Comparison of ENCODE assay signal across 9 cellular contexts in genomic region chr10:98323221-98324164, GRCh38. TPM values are rescaled to one million over a fixed set of nuclear protein-coding genes. Genes with fewer than 3 reads are reported as not detected.
DNase-seq lines count a peak whose midpoint lies in the region; ATAC-seq and TF ChIP-seq lines count a peak whose summit lies in the region.
"Had no signal": no experiment of that assay in that cellular context is flagged by ENCODE, and none has a peak within 500 bp of the region (broad histone marks: within the 10 kb centered on the region; RNA-seq: fewer than 3 reads in every experiment).

No MANE protein-coding gene starts in this region.

- no peaks in the 10 kb centered on the region for H3K36me3 ChIP-seq in gastrocnemius medialis

- in situ Hi-C loops in gastrocnemius medialis (cut with MboI; ENCODE audit: low sequenced_read_pairs in 4 of 4) = loop anchor here in 1 of 4 donors (10.0 kb wide), 1 partner anchor 59 kb away; the partner anchor contains the start of gene LOXL4

- ATAC-seq in gastrocnemius medialis = peak; percentile 84 to 94
- no peak for ATAC-seq in GM19463 (IDR thresholded peaks at IDR 0.05; ENCODE audit: unreplicated experiment)

- peaks cover 4 to 26% of the 10 kb centered on the region in 2 donors for H3K4me1 ChIP-seq in gastrocnemius medialis

- TF ChIP-seq CTCF in fibroblast of the aortic adventitia (IDR thresholded peaks at IDR 0.05; ENCODE audit: insufficient read depth, low read length) (no peak), gastrocnemius medialis (IDR thresholded peaks at IDR 0.05 in 4 of 5, conservative IDR thresholded peaks at IDR 0.05 in 1 of 5) (no peak)

- no peaks in the 10 kb centered on the region for H3K27me3 ChIP-seq in gastrocnemius medialis

- peak overlapping the region; percentile 52 to 81 (median 76) for H3K27ac ChIP-seq in gastrocnemius medialis

- no peak for TF ChIP-seq POLR2A in gastrocnemius medialis (IDR thresholded peaks at IDR 0.05)

- H3K4me3 ChIP-seq in fibroblast of the aortic adventitia (ENCODE audit: low read depth, low read length) (no peak overlapping the region), gastrocnemius medialis (no peak overlapping the region)

- DNase-seq in activated CD4-positive, alpha-beta T cell treated with anti-CD3 and anti-CD28 coated beads for 48 hours = peak; percentile 12
- DNase-seq in activated CD4-positive, alpha-beta T cell treated with anti-CD3 and anti-CD28 coated beads for 4 hours = no peak
- DNase-seq in RPMI8226 (peak; percentile 34), fibroblast of the aortic adventitia (ENCODE audit: low read depth) (peak; percentile 91), gastrocnemius medialis (peak; percentile 85 to 92), D341Med (ENCODE audit: low spot score) (no peak)
- no peak for DNase-seq in central memory CD4-positive, alpha-beta T cell
- DNase-seq: CD4-positive, CD25-positive, alpha-beta regulatory T cell had no signal

- intact Hi-C loops in gastrocnemius medialis (cut with DNase I; ENCODE audit: low total_unique reads) = no loop called here

- H3K9me3 ChIP-seq in gastrocnemius medialis = no peaks in the 10 kb centered on the region

RNA-seq across cellular contexts. Expression of gene LOXL4, which starts 55.5 kb away (rescaled TPM):
- total RNA-seq in fibroblast of the aortic adventitia (ENCODE audit: low replicate concordance) (14.3 and 62.5 TPM in 2 replicates), gastrocnemius medialis (1 to 10 TPM; 1.6 to 6.9 (median 4.7) TPM)
- total RNA-seq: CD4-positive, CD25-positive, alpha-beta regulatory T cell had no signal

Comparison
In these comparisons a context has a peak if more than half of its experiments do, and no peak if none do; other contexts are left out.
1. DNase-seq: peak in activated CD4-positive, alpha-beta T cell treated with anti-CD3 and anti-CD28 coated beads for 48 hours (single experiment), RPMI8226 (single experiment), fibroblast of the aortic adventitia (single experiment) and gastrocnemius medialis (2 of 2); none in activated CD4-positive, alpha-beta T cell treated with anti-CD3 and anti-CD28 coated beads for 4 hours (0 of 2), D341Med (single experiment) and central memory CD4-positive, alpha-beta T cell (single experiment).